ENCODE assay signal across 9 cellular contexts in genomic region chr11:27698872-27699241, GRCh38. TPM values are rescaled to one million over a fixed set of nuclear protein-coding genes. Genes with fewer than 3 reads are reported as not detected.
DNase-seq lines count a peak whose midpoint lies in the region; ATAC-seq and TF ChIP-seq lines count a peak whose summit lies in the region.
"Had no signal": no experiment of that assay in that cellular context is flagged by ENCODE, and none has a peak within 500 bp of the region (broad histone marks: within the 10 kb centered on the region; RNA-seq: fewer than 3 reads in every experiment).

No MANE protein-coding gene starts in this region.

- no peaks in the 10 kb centered on the region for H3K79me2 ChIP-seq in PC-9 (ENCODE audit: low read depth)
- H3K79me2 ChIP-seq in parathyroid adenoma, result no peaks in the 10 kb centered on the region

- peak overlapping the region; percentile 91 for H2AFZ ChIP-seq in PC-9
- H2AFZ ChIP-seq in parathyroid adenoma, result no peak overlapping the region

- ATAC-seq in GM19468 (IDR thresholded peaks at IDR 0.05; ENCODE audit: extremely low read depth, unreplicated experiment), result peak; percentile 85
- ATAC-seq in HG03571 (IDR thresholded peaks at IDR 0.05; ENCODE audit: unreplicated experiment), result peak; percentile 69
- peak; percentile 96 for ATAC-seq in upper lobe of right lung

- H3K27me3 ChIP-seq in PC-9 (ENCODE audit: insufficient read depth, low read depth) (peaks cover 33% of the 10 kb centered on the region), parathyroid adenoma (ENCODE audit: control insufficient read depth, insufficient read depth, low read length) (no peaks in the 10 kb centered on the region), upper lobe of right lung (peaks cover 72% of the 10 kb centered on the region)

- peak overlapping the region; percentile 64; the same call in 1 of the 2 replicates for H3K4me3 ChIP-seq in PC-9
- H3K4me3 ChIP-seq in parathyroid adenoma (ENCODE audit: low read depth, low read length), result peak overlapping the region; percentile 5
- H3K4me3 ChIP-seq in upper lobe of right lung, result peak overlapping the region; percentile 51

- H3K9me3 ChIP-seq in PC-9 (ENCODE audit: insufficient read depth, low read depth) (no peaks in the 10 kb centered on the region), parathyroid adenoma (ENCODE audit: control insufficient read depth, low read length) (no peaks in the 10 kb centered on the region), upper lobe of right lung (no peaks in the 10 kb centered on the region)

- H3K9ac ChIP-seq in parathyroid adenoma, result no peak overlapping the region

- no TSS peak for BruUV-seq in PC-9 (replicated peaks; lab: Mats Ljungman, UMichigan)

- H3K4me1 ChIP-seq in PC-9 (replicated peaks; ENCODE audit: insufficient read depth) (peaks cover 23% of the 10 kb centered on the region), parathyroid adenoma (peaks cover 4% of the 10 kb centered on the region), upper lobe of right lung (peaks cover 19% of the 10 kb centered on the region)

- no peaks in the 10 kb centered on the region for H3K9me3 Mint-ChIP-seq in activated T-helper 2 cell treated with anti-CD3 and anti-CD28 coated beads, Interferon-gamma antibody, Interleukin-2, Interleukin-4, amounts not matched to agents 10 μg/mL and 5 μg/mL and 100 μg/mL, durations not matched to agents 14 hours and 24 hours and 36 hours

- H3K27ac Mint-ChIP-seq in activated T-helper 2 cell treated with anti-CD3 and anti-CD28 coated beads, Interferon-gamma antibody, Interleukin-2, Interleukin-4, amounts not matched to agents 10 μg/mL and 5 μg/mL and 100 μg/mL, durations not matched to agents 14 hours and 24 hours and 36 hours, result no peak overlapping the region
- H3K27ac Mint-ChIP-seq: natural killer cell had no signal

- peak overlapping the region; percentile 91 for H3K4me2 ChIP-seq in PC-9
- peak overlapping the region; percentile 42 for H3K4me2 ChIP-seq in parathyroid adenoma (ENCODE audit: low read length)

- no peaks in the 10 kb centered on the region for H3K36me3 Mint-ChIP-seq in activated T-helper 2 cell treated with anti-CD3 and anti-CD28 coated beads, Interferon-gamma antibody, Interleukin-2, Interleukin-4, amounts not matched to agents 10 μg/mL and 5 μg/mL and 100 μg/mL, durations not matched to agents 14 hours and 24 hours and 36 hours (ENCODE audit: low read depth)
- H3K36me3 Mint-ChIP-seq: natural killer cell had no signal

- peaks cover 15% of the 10 kb centered on the region for H3K4me1 Mint-ChIP-seq in activated T-helper 2 cell treated with anti-CD3 and anti-CD28 coated beads, Interferon-gamma antibody, Interleukin-2, Interleukin-4, amounts not matched to agents 10 μg/mL and 5 μg/mL and 100 μg/mL, durations not matched to agents 14 hours and 24 hours and 36 hours (ENCODE audit: low read depth)

- CTCF ChIA-PET in PC-9 (lab: Charles Lee), result interaction anchor here (0.5 to 1.4 kb wide), 5 partner anchors 410 to 1630 kb away, joined by 3 to 11 read pairs (median 6); partner anchors contain the start of genes KIF18A and METTL15

- peaks cover 66% of the 10 kb centered on the region for H3K27me3 Mint-ChIP-seq in activated T-helper 2 cell treated with anti-CD3 and anti-CD28 coated beads, Interferon-gamma antibody, Interleukin-2, Interleukin-4, amounts not matched to agents 10 μg/mL and 5 μg/mL and 100 μg/mL, durations not matched to agents 14 hours and 24 hours and 36 hours (ENCODE audit: low read depth)

- 0 out of 2 replicates have a peak, but pooled peaks cover 2% of the 10 kb centered on the region for H4K20me1 ChIP-seq in PC-9 (ENCODE audit: insufficient read depth)

- intact Hi-C loops in PC-9 (cut with micrococcal nuclease; ENCODE audit: unreplicated experiment), result loop anchor here (1.0 to 10.0 kb wide), 5 partner anchors 192 to 1635 kb away; partner anchors contain the start of gene LIN7C
- intact Hi-C loops in activated T-helper 2 cell treated with anti-CD3 and anti-CD28 coated beads, Interferon-gamma antibody, Interleukin-2, Interleukin-4, amounts not matched to agents 10 μg/mL and 5 μg/mL and 100 μg/mL, durations not matched to agents 14 hours and 24 hours and 36 hours (cut with micrococcal nuclease), result loop anchor here (2.0 to 10.0 kb wide), 4 partner anchors 22 to 1636 kb away; no protein-coding TSS in a partner anchor
- intact Hi-C loops in upper lobe of right lung (cut with DNase I), result no loop called here

- 0 out of 2 replicates have a peak, but pooled peaks cover 3% of the 10 kb centered on the region for H3K9me2 ChIP-seq in PC-9 (ENCODE audit: insufficient read depth)

- H3K27ac ChIP-seq in PC-9 (no peak overlapping the region), parathyroid adenoma (no peak overlapping the region), upper lobe of right lung (no peak overlapping the region)

- POLR2A ChIA-PET in PC-9 (lab: Charles Lee; ENCODE audit: unreplicated experiment), result interaction anchor here (0.6 to 0.8 kb wide), 5 partner anchors 236 to 1135 kb away, joined by 3 to 9 read pairs (median 4); partner anchors contain the start of genes KIF18A and METTL15

- H3K4me3 Mint-ChIP-seq in activated T-helper 2 cell treated with anti-CD3 and anti-CD28 coated beads, Interferon-gamma antibody, Interleukin-2, Interleukin-4, amounts not matched to agents 10 μg/mL and 5 μg/mL and 100 μg/mL, durations not matched to agents 14 hours and 24 hours and 36 hours (ENCODE audit: low read depth), result peak overlapping the region; percentile 21
- H3K4me3 Mint-ChIP-seq: natural killer cell had no signal

- DNase-seq in DMS153 treated with DMSO at 0.1 percent for 48 hours (lab: John Stamatoyannopoulos, UW; ENCODE audit: unreplicated experiment), result peak; percentile 41
- peak; percentile 49 to 86 for DNase-seq in PC-9
- peak; percentile 28 for DNase-seq in activated T-helper 2 cell treated with anti-CD3 and anti-CD28 coated beads, Interferon-gamma antibody, Interleukin-2, Interleukin-4, amounts not matched to agents 10 μg/mL and 5 μg/mL and 100 μg/mL, durations not matched to agents 14 hours and 24 hours and 36 hours (ENCODE audit: low spot score)
- DNase-seq in germinal center (ENCODE audit: low spot score), result peak; percentile 73
- DNase-seq in upper lobe of right lung, result peak; percentile 87
- DNase-seq: natural killer cell had no signal

- H3K36me3 ChIP-seq in PC-9 (ENCODE audit: low read depth) (no peaks in the 10 kb centered on the region), parathyroid adenoma (ENCODE audit: control insufficient read depth, insufficient read depth, low read length) (no peaks in the 10 kb centered on the region), upper lobe of right lung (no peaks in the 10 kb centered on the region)

- peak; percentile 88 for TF ChIP-seq CTCF in PC-9 (conservative IDR thresholded peaks at IDR 0.05)
- peak; percentile 51 for TF ChIP-seq CTCF in parathyroid adenoma (IDR thresholded peaks at IDR 0.05)
- TF ChIP-seq CTCF in upper lobe of right lung (IDR thresholded peaks at IDR 0.05), result peak; percentile 73

- H3F3A ChIP-seq in PC-9 (ENCODE audit: insufficient read depth, low read depth), result no peaks in the 10 kb centered on the region

RNA-seq across cellular contexts. Expression of gene BDNF, which starts 1.4 kb away (rescaled TPM):
- total RNA-seq in PC-9 (2021) (5.4 TPM in 2 replicates), upper lobe of right lung (4.3 TPM)
- total RNA-seq in activated T-helper 2 cell treated with anti-CD3 and anti-CD28 coated beads, Interferon-gamma antibody, Interleukin-2, Interleukin-4, amounts not matched to agents 10 μg/mL and 5 μg/mL and 100 μg/mL, durations not matched to agents 14 hours and 24 hours and 36 hours, result not detected in 2 replicates
- total RNA-seq: natural killer cell had no signal

Comparison
In these comparisons a context has a peak if more than half of its experiments do, and no peak if none do; other contexts are left out.
1. DNase-seq: peak in every context shown above with its lines; median percentile 87 in upper lobe of right lung; 73 in germinal center; 68 in PC-9; 41 in DMS153 treated with DMSO at 0.1 percent for 48 hours; 28 in activated T-helper 2 cell treated with anti-CD3 and anti-CD28 coated beads, Interferon-gamma antibody, Interleukin-2, Interleukin-4, amounts not matched to agents 10 μg/mL and 5 μg/mL and 100 μg/mL, durations not matched to agents 14 hours and 24 hours and 36 hours.
2. H3K4me3 ChIP-seq: peak in every context shown above with its lines; median percentile 64 in PC-9; 51 in upper lobe of right lung; 5 in parathyroid adenoma.